ENCODE assay signal across 16 cellular contexts in the genomic region with DNA sequence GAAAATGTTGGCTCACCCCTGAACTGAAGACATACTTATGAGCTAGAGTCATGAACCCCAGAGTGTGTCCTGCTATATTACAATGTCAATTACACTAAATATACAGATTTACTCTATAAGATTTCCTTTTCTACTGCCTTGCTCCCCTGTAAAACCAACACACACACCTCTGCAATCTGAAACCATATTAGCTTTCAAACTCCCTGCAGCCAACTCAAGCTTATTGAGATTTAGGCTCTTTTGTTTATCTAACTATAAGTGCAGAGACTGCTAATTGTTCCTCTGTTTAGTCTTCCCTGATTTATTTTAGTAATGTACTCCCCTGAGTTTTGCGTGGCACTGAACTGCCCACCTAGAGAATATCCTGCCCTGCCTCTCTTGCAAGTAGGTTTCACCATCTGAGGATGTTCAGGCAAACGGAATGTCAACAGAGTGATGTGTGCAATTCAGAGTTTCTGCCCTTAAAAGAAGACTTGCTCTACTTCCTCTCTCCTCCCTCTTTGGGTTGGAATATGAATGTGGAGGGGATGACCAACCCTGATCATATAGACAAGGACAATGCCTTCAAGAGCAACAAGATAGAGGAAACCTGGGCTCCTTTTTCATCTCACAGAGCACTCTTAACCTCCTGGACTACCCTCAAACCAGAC. TPM values are rescaled to one million over a fixed set of nuclear protein-coding genes. Genes with fewer than 3 reads are reported as not detected.
DNase-seq lines count a peak whose midpoint lies in the region; ATAC-seq and TF ChIP-seq lines count a peak whose summit lies in the region.
"Had no signal": no experiment of that assay in that cellular context is flagged by ENCODE, and none has a peak within 500 bp of the region (broad histone marks: within the 10 kb centered on the region; RNA-seq: fewer than 3 reads in every experiment).

No MANE protein-coding gene starts in this region.

- peak; percentile 13 for ATAC-seq in GM21381 (IDR thresholded peaks at IDR 0.05; ENCODE audit: unreplicated experiment)
- ATAC-seq in HG03025 (IDR thresholded peaks at IDR 0.05; ENCODE audit: low FRiP score, unreplicated experiment), result peak; percentile 28
- no peak for ATAC-seq in foreskin keratinocyte
- ATAC-seq: natural killer cell treated with Interleukin-12 subunit alpha and Interleukin-12 subunit beta and Interleukin-15 and Interleukin-18, amount 100 ng/mL, for 72 hours had no signal

- H3K4me3 ChIP-seq in AG10803 (ENCODE audit: low read length) (no peak overlapping the region), adipocyte (ENCODE audit: low read length) (no peak overlapping the region)
- H3K4me3 ChIP-seq: right atrium auricular region, uterus had no signal

- no peak for TF ChIP-seq CTCF in AG10803 (conservative IDR thresholded peaks at IDR 0.05; ENCODE audit: low read length)
- TF ChIP-seq CTCF in foreskin keratinocyte (conservative IDR thresholded peaks at IDR 0.05), result no peak

- H3K27ac ChIP-seq in foreskin keratinocyte, result no peak overlapping the region
- H3K27ac ChIP-seq: right atrium auricular region, uterus had no signal

- H3K27me3 ChIP-seq in adipocyte (replicated peaks; ENCODE audit: control insufficient read depth, insufficient read depth, low read length), result no peaks in the 10 kb centered on the region
- H3K27me3 ChIP-seq in foreskin keratinocyte, result peaks cover 16% of the 10 kb centered on the region
- H3K27me3 ChIP-seq: right atrium auricular region, uterus had no signal

- H3K9me3 ChIP-seq in adipocyte (ENCODE audit: control insufficient read depth, low read length), result no peaks in the 10 kb centered on the region
- H3K9me3 ChIP-seq: right atrium auricular region, uterus had no signal

- H3K4me1 ChIP-seq in adipocyte (ENCODE audit: control insufficient read depth, insufficient read depth, low read length), result peaks cover 3% of the 10 kb centered on the region
- no peaks in the 10 kb centered on the region for H3K4me1 ChIP-seq in foreskin keratinocyte
- H3K4me1 ChIP-seq: right atrium auricular region, uterus had no signal

- H3K9ac ChIP-seq in adipocyte (ENCODE audit: low read length), result no peak overlapping the region

- H3K36me3 ChIP-seq in adipocyte (ENCODE audit: control insufficient read depth, insufficient read depth, low read length, severe bottlenecking), result no peaks in the 10 kb centered on the region
- H3K36me3 ChIP-seq: right atrium auricular region, uterus had no signal

- peak; percentile 55 for DNase-seq in AG10803 (ENCODE audit: low read depth)
- peak; percentile 49 for DNase-seq in adipocyte (ENCODE audit: low read depth)
- DNase-seq in foreskin keratinocyte, result no peak
- DNase-seq in Kasumi-1 (lab: John Stamatoyannopoulos, UW), result no peak
- no peak for DNase-seq in NCI-H146 treated with DMSO at 0.1 percent for 48 hours (lab: John Stamatoyannopoulos, UW; ENCODE audit: unreplicated experiment)
- DNase-seq in stimulated activated CD4-positive, alpha-beta T cell treated with anti-CD3 and anti-CD28 coated beads, Interleukin-4, amount 100 ng/mL, for 1 hour, result no peak
- DNase-seq: activated naive CD4-positive, alpha-beta T cell; NCI-H345; stimulated activated naive CD4-positive, alpha-beta T cell; uterus had no signal

RNA-seq across cellular contexts. Expression of gene FAM216B, which starts 22.3 kb away (rescaled TPM):
- total RNA-seq in foreskin keratinocyte, result not detected in 2 replicates
- polyA plus RNA-seq in foreskin keratinocyte, result not detected in 2 replicates
- total RNA-seq: activated CD8-positive, alpha-beta memory T cell treated with anti-CD3 and anti-CD28 coated beads for 36 hours; liver; natural killer cell treated with Interleukin-12 subunit alpha and Interleukin-12 subunit beta and Interleukin-15 and Interleukin-18, amount 100 ng/mL, for 72 hours had no signal
- polyA plus RNA-seq: liver had no signal

Comparison
In these comparisons a context has a peak if more than half of its experiments do, and no peak if none do; other contexts are left out.
1. DNase-seq: peak in AG10803 (single experiment) and adipocyte (single experiment); none in foreskin keratinocyte (0 of 2), Kasumi-1 (0 of 2), NCI-H146 treated with DMSO at 0.1 percent for 48 hours (single experiment) and stimulated activated CD4-positive, alpha-beta T cell treated with anti-CD3 and anti-CD28 coated beads, Interleukin-4, amount 100 ng/mL, for 1 hour (single experiment).